Comparison of ENCODE assay signal across 8 cellular contexts in genomic region chr9:126914458-126915280, GRCh38. TPM values are rescaled to one million over a fixed set of nuclear protein-coding genes. Genes with fewer than 3 reads are reported as not detected.
DNase-seq lines count a peak whose midpoint lies in the region; ATAC-seq and TF ChIP-seq lines count a peak whose summit lies in the region.

RALGPS1 (plus strand) TSS chr9:126914782; CDS start chr9:126962290, 47,508 bp downstream.

- peak within 1 kb of the TSS; percentile 92 for H3K4me2 ChIP-seq in hepatocyte

- H3K79me2 ChIP-seq in hepatocyte = peaks cover 30% of the 10 kb centered on the region

- peak in 1 of 2 donors; percentile 41 for TF ChIP-seq POLR2A in vagina (IDR thresholded peaks at IDR 0.05)

- peaks cover 6% of the 10 kb centered on the region for H3K4me1 ChIP-seq in hepatocyte (ENCODE audit: insufficient read depth)
- H3K4me1 ChIP-seq in rectal smooth muscle tissue (ENCODE audit: control insufficient read depth, insufficient read depth, low read length) = peaks cover 2% of the 10 kb centered on the region
- peaks cover 12% of the 10 kb centered on the region for H3K4me1 ChIP-seq in vagina

- no peak within 1 kb of the TSS for H3K9ac ChIP-seq in rectal smooth muscle tissue (ENCODE audit: low read length)

- no peaks in the 10 kb centered on the region for H4K20me1 ChIP-seq in hepatocyte (ENCODE audit: insufficient read depth, poor library complexity, severe bottlenecking)

- intact Hi-C loops in vagina (cut with DNase I) = no loop called here

- H3K9me3 ChIP-seq in hepatocyte (ENCODE audit: low read depth) (no peaks in the 10 kb centered on the region), vagina (no peaks in the 10 kb centered on the region)

- H3K36me3 ChIP-seq in hepatocyte (replicated peaks; ENCODE audit: insufficient read depth, low read depth) = no peaks in the 10 kb centered on the region
- no peaks in the 10 kb centered on the region for H3K36me3 ChIP-seq in rectal smooth muscle tissue (ENCODE audit: control insufficient read depth, insufficient read depth, low read length)
- no peaks in the 10 kb centered on the region for H3K36me3 ChIP-seq in vagina

- peak within 1 kb of the TSS; percentile 51 for H2AFZ ChIP-seq in hepatocyte

- H3K4me3 ChIP-seq in hepatocyte (peak within 1 kb of the TSS; percentile 54), rectal smooth muscle tissue (ENCODE audit: low read length) (peak within 1 kb of the TSS; percentile 66), vagina (peak within 1 kb of the TSS; percentile 37 to 84)

- no peaks in the 10 kb centered on the region for H3K9me2 ChIP-seq in hepatocyte (replicated peaks; ENCODE audit: insufficient read depth)

- no peak for TF ChIP-seq CTCF in hepatocyte (IDR thresholded peaks at IDR 0.05; ENCODE audit: poor library complexity)
- TF ChIP-seq CTCF in vagina (IDR thresholded peaks at IDR 0.05) = no peak

- 1% methylated on average over 49 of the region's 105 CpGs for WGBS in hepatocyte (ENCODE audit: low lambda C conversion rate, missing lambda C conversion rate)

- peak; percentile 78 for DNase-seq in NCI-H2029 treated with DMSO at 0.1 percent for 48 hours (lab: John Stamatoyannopoulos, UW)
- DNase-seq in T-helper 9 cell = peak; percentile 79
- DNase-seq in astrocyte of the hippocampus (ENCODE audit: low read depth, low spot score) = peak; percentile 98
- peak; percentile 98 for DNase-seq in hepatocyte (ENCODE audit: low spot score)
- peak in 1 of 2 donors; percentile 94 for DNase-seq in vagina (ENCODE audit: extremely low spot score in 2 of 2)

- H3K27ac ChIP-seq in hepatocyte (peak within 1 kb of the TSS; percentile 91), rectal smooth muscle tissue (ENCODE audit: low read depth, low read length) (peak within 1 kb of the TSS; percentile 70), vagina (peak within 1 kb of the TSS; percentile 4)

- ATAC-seq in GM18511 (IDR thresholded peaks at IDR 0.05; ENCODE audit: unreplicated experiment) (peak; percentile 99), HG03025 (IDR thresholded peaks at IDR 0.05; ENCODE audit: low FRiP score, unreplicated experiment) (peak; percentile 95)

- H3K27me3 ChIP-seq in hepatocyte (no peaks in the 10 kb centered on the region), rectal smooth muscle tissue (ENCODE audit: control insufficient read depth, insufficient read depth, low read length) (no peaks in the 10 kb centered on the region), vagina (no peaks in the 10 kb centered on the region)

RNA-seq across cellular contexts. Expression of gene RALGPS1, which starts in this region (rescaled TPM):
- total RNA-seq in hepatocyte = 22.1 and 22.4 TPM in 2 replicates
- polyA plus RNA-seq in hepatocyte = 13.1 and 17.0 TPM in 2 replicates
- 15.2 TPM for total RNA-seq in vagina

Comparison
In these comparisons a context has a peak if more than half of its experiments do, and no peak if none do; other contexts are left out.
1. H3K27ac ChIP-seq: peak in every context shown above with its lines; median percentile 91 in hepatocyte; 70 in rectal smooth muscle tissue; 4 in vagina.